Comparison of ENCODE assay signal across 10 cellular contexts in the genomic region with DNA sequence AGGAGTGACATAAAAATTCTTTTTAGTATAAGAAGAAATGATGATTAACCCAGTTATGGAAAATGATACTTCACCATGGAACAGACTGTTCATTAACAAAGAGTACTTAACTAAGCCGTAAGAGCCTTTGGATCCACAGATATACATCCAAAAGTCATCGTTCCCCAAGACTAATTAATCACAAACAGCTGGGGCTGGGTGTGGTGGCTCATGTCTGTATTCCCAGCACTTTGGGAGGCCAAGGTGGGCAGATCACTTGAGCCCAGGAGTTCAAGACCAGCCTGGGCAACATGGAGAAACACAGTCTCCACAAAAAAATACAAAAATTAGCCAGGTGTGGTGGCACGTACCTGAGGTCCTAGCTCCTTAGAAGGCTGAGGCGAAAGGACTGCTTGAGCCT. TPM values are rescaled to one million over a fixed set of nuclear protein-coding genes. Genes with fewer than 3 reads are reported as not detected.
DNase-seq lines count a peak whose midpoint lies in the region; ATAC-seq and TF ChIP-seq lines count a peak whose summit lies in the region.
"Had no signal": no experiment of that assay in that cellular context is flagged by ENCODE, and none has a peak within 500 bp of the region (broad histone marks: within the 10 kb centered on the region; RNA-seq: fewer than 3 reads in every experiment).

No MANE protein-coding gene starts in this region.

- peaks cover 76% of the 10 kb centered on the region for H3K36me3 Mint-ChIP-seq in activated CD4-positive, alpha-beta T cell treated with anti-CD3 and anti-CD28 coated beads, Interleukin-2, amount 10 ng/mL, durations not matched to agents 7 days and 5 days (ENCODE audit: low read depth)
- H3K36me3 Mint-ChIP-seq in T-cell, result peaks cover 31% of the 10 kb centered on the region

- H3K9me2 ChIP-seq in hepatocyte (replicated peaks; ENCODE audit: insufficient read depth), result no peaks in the 10 kb centered on the region

- POLR2A ChIA-PET in activated CD4-positive, alpha-beta T cell treated with anti-CD3 and anti-CD28 coated beads, Interleukin-2, amount 10 ng/mL, durations not matched to agents 7 days and 5 days (lab: Charles Lee), result no interaction called here
- POLR2A ChIA-PET in T-cell (lab: Charles Lee), result interaction anchor here (0.5 to 1.5 kb wide), 5 partner anchors 12 to 619 kb away, joined by 3 to 4 read pairs (median 3); no protein-coding TSS in a partner anchor
- POLR2A ChIA-PET in GM10248 (lab: Yijun Ruan, JAX), result no interaction called here

- no peaks in the 10 kb centered on the region for H3K27me3 ChIP-seq in hepatocyte

- CTCF ChIA-PET in activated CD4-positive, alpha-beta T cell treated with anti-CD3 and anti-CD28 coated beads, Interleukin-2, amount 10 ng/mL, durations not matched to agents 7 days and 5 days (lab: Charles Lee), result interaction anchor here (1.0 to 5.3 kb wide), 8 partner anchors 8 to 270 kb away, joined by 3 to 22 read pairs (median 4); no protein-coding TSS in a partner anchor
- CTCF ChIA-PET in T-cell (lab: Charles Lee), result interaction anchor here (0.6 to 5.6 kb wide), 16 partner anchors 8 to 275 kb away, joined by 3 to 51 read pairs (median 3); no protein-coding TSS in a partner anchor
- CTCF ChIA-PET in GM10248 (lab: Yijun Ruan, JAX), result interaction anchor here (0.7 to 6.4 kb wide), 10 partner anchors 11 to 269 kb away, joined by 3 to 82 read pairs (median 3); no protein-coding TSS in a partner anchor

- no peak overlapping the region for H2AFZ ChIP-seq in hepatocyte

- H3K9me3 Mint-ChIP-seq in activated CD4-positive, alpha-beta T cell treated with anti-CD3 and anti-CD28 coated beads, Interleukin-2, amount 10 ng/mL, durations not matched to agents 7 days and 5 days, result no peaks in the 10 kb centered on the region
- H3K9me3 Mint-ChIP-seq in T-cell, result no peaks in the 10 kb centered on the region
- no peaks in the 10 kb centered on the region for H3K9me3 Mint-ChIP-seq in stimulated activated naive CD8-positive, alpha-beta T cell treated with anti-CD3 and anti-CD28 coated beads, Interleukin-15, amount 100 ng/mL, for 72 hours

- peaks cover 94% of the 10 kb centered on the region for H3K79me2 ChIP-seq in hepatocyte

- peaks cover 52% of the 10 kb centered on the region for H3K4me1 ChIP-seq in hepatocyte (ENCODE audit: insufficient read depth)

- peak overlapping the region; percentile 77 for H3K27ac Mint-ChIP-seq in activated CD4-positive, alpha-beta T cell treated with anti-CD3 and anti-CD28 coated beads, Interleukin-2, amount 10 ng/mL, durations not matched to agents 7 days and 5 days
- peak overlapping the region; percentile 96 to 99 for H3K27ac Mint-ChIP-seq in T-cell
- H3K27ac Mint-ChIP-seq in stimulated activated naive CD8-positive, alpha-beta T cell treated with anti-CD3 and anti-CD28 coated beads, Interleukin-15, amount 100 ng/mL, for 72 hours, result peak overlapping the region; percentile 60 to 61

- no peaks in the 10 kb centered on the region for H3K9me3 ChIP-seq in hepatocyte (ENCODE audit: low read depth)

- peaks cover 81% of the 10 kb centered on the region for H3K4me1 Mint-ChIP-seq in activated CD4-positive, alpha-beta T cell treated with anti-CD3 and anti-CD28 coated beads, Interleukin-2, amount 10 ng/mL, durations not matched to agents 7 days and 5 days
- H3K4me1 Mint-ChIP-seq in T-cell, result peaks cover 90 to 93% (median 93%) of the 10 kb centered on the region in 3 donors
- H3K4me1 Mint-ChIP-seq in stimulated activated naive CD8-positive, alpha-beta T cell treated with anti-CD3 and anti-CD28 coated beads, Interleukin-15, amount 100 ng/mL, for 72 hours, result peaks cover 83% of the 10 kb centered on the region

- TF ChIP-seq CTCF in hepatocyte (IDR thresholded peaks at IDR 0.05; ENCODE audit: poor library complexity), result no peak
- TF ChIP-seq CTCF in GM10248 (IDR thresholded peaks at IDR 0.05; ENCODE audit: control extremely low read depth, extremely low read depth, low read depth, missing control alignments), result no peak

- peak overlapping the region; percentile 57 for H3K4me2 ChIP-seq in hepatocyte

- no peak for DNase-seq in activated CD4-positive, alpha-beta T cell treated with anti-CD3 and anti-CD28 coated beads, Interleukin-2, amount 10 ng/mL, durations not matched to agents 7 days and 5 days
- no peak for DNase-seq in activated CD4-positive, alpha-beta T cell treated with anti-CD3 and anti-CD28 coated beads, Interleukin-2, amount 50 U/mL, for 48 hours
- DNase-seq in T-cell (no peak), hepatocyte (ENCODE audit: low spot score) (no peak), GM10248 (ENCODE audit: extremely low spot score) (no peak), NOMO-1 treated with DMSO at 0.1 percent for 48 hours (lab: John Stamatoyannopoulos, UW; ENCODE audit: unreplicated experiment) (no peak)
- DNase-seq in stimulated activated naive CD8-positive, alpha-beta T cell treated with anti-CD3 and anti-CD28 coated beads, Interleukin-15, amount 100 ng/mL, for 72 hours, result no peak
- DNase-seq: activated CD8-positive, alpha-beta memory T cell treated with anti-CD3 and anti-CD28 coated beads, Interleukin-2, amount 50 U/mL, for 4 hours; NCI-H146 had no signal

- no peaks in the 10 kb centered on the region for H3K27me3 Mint-ChIP-seq in activated CD4-positive, alpha-beta T cell treated with anti-CD3 and anti-CD28 coated beads, Interleukin-2, amount 10 ng/mL, durations not matched to agents 7 days and 5 days
- H3K27me3 Mint-ChIP-seq in T-cell, result no peaks in the 10 kb centered on the region
- H3K27me3 Mint-ChIP-seq in stimulated activated naive CD8-positive, alpha-beta T cell treated with anti-CD3 and anti-CD28 coated beads, Interleukin-15, amount 100 ng/mL, for 72 hours, result no peaks in the 10 kb centered on the region

- WGBS in hepatocyte (ENCODE audit: low lambda C conversion rate, missing lambda C conversion rate), result 79% methylated on average over 4 of the region's 4 CpGs

- H3K36me3 ChIP-seq in hepatocyte (replicated peaks; ENCODE audit: insufficient read depth, low read depth), result no peaks in the 10 kb centered on the region

- H3K4me3 Mint-ChIP-seq in activated CD4-positive, alpha-beta T cell treated with anti-CD3 and anti-CD28 coated beads, Interleukin-2, amount 10 ng/mL, durations not matched to agents 7 days and 5 days, result peak overlapping the region; percentile 7
- H3K4me3 Mint-ChIP-seq in T-cell, result peak overlapping the region; percentile 40 to 76 (median 53)
- peak overlapping the region; percentile 34 to 81 for H3K4me3 Mint-ChIP-seq in stimulated activated naive CD8-positive, alpha-beta T cell treated with anti-CD3 and anti-CD28 coated beads, Interleukin-15, amount 100 ng/mL, for 72 hours

- no peak for ATAC-seq in T-cell (replicated peaks in 1 of 4)
- no peak for ATAC-seq in stimulated activated naive CD8-positive, alpha-beta T cell treated with anti-CD3 and anti-CD28 coated beads, Interleukin-15, amount 100 ng/mL, for 72 hours
- no peak for ATAC-seq in GM18517 (IDR thresholded peaks at IDR 0.05; ENCODE audit: unreplicated experiment)

- peak overlapping the region; percentile 77 for H3K27ac ChIP-seq in hepatocyte

- H3K4me3 ChIP-seq in hepatocyte, result no peak overlapping the region

- H4K20me1 ChIP-seq in hepatocyte (ENCODE audit: insufficient read depth, poor library complexity, severe bottlenecking), result no peaks in the 10 kb centered on the region

RNA-seq across cellular contexts. Expression of a gene that starts 36.2 kb away (rescaled TPM):
- 100 to 1,000 TPM in 1 of 2 experiments, 10 to 100 TPM in 1; 99.6 to 106 TPM for total RNA-seq in activated CD4-positive, alpha-beta T cell treated with anti-CD3 and anti-CD28 coated beads, Interleukin-2, amount 10 ng/mL, durations not matched to agents 7 days and 5 days
- total RNA-seq in T-cell (100 to 1,000 TPM in 1 of 5 donors, 10 to 100 TPM in 4; 78.9 to 107 (median 88.8) TPM), hepatocyte (62.1 and 71.2 TPM in 2 replicates)
- polyA plus RNA-seq in hepatocyte, result 28.2 and 29.1 TPM in 2 replicates

Comparison
In these comparisons a context has a peak if more than half of its experiments do, and no peak if none do; other contexts are left out.
1. H3K4me3 Mint-ChIP-seq: peak in every context shown above with its lines; median percentile 58 in stimulated activated naive CD8-positive, alpha-beta T cell treated with anti-CD3 and anti-CD28 coated beads, Interleukin-15, amount 100 ng/mL, for 72 hours; 53 in T-cell; 7 in activated CD4-positive, alpha-beta T cell treated with anti-CD3 and anti-CD28 coated beads, Interleukin-2, amount 10 ng/mL, durations not matched to agents 7 days and 5 days.
2. POLR2A ChIA-PET loops: an anchor here in T-cell (0.5 to 1.5 kb wide); none called in activated CD4-positive, alpha-beta T cell treated with anti-CD3 and anti-CD28 coated beads, Interleukin-2, amount 10 ng/mL, durations not matched to agents 7 days and 5 days and GM10248.